Comparison of ENCODE assay signal across 18 cellular contexts in the genomic region with DNA sequence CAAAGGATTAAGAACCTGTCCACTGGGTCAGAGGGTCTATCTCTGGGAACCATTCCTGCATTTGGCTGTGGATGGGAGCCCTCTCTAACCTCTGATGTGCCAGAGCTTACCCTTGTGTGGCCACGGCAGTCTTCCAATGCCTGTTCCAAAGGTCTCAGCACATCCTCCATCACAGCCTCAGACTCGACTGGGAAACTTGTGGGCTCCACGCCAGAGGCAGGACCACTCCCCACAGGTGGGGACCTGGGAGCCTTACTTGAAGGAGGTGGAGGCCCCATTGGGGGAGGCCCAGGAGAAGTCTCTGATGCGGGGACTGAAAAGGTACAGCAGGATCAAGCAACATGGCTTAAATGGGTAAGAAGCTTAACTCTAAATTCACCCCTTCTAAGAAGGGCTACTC. TPM values are rescaled to one million over a fixed set of nuclear protein-coding genes. Genes with fewer than 3 reads are reported as not detected.
A peak's percentile ranks its signal among the peaks of the same experiment; 100 is the strongest.
DNase-seq lines count a peak whose midpoint lies in the region; ATAC-seq and TF ChIP-seq lines count a peak whose summit lies in the region.
"Had no signal": no experiment of that assay in that cellular context is flagged by ENCODE, and none has a peak within 500 bp of the region (broad histone marks: within the 10 kb centered on the region; RNA-seq: fewer than 3 reads in every experiment).

No MANE protein-coding gene starts in this region.

- no peaks in the 10 kb centered on the region for H3K27me3 ChIP-seq in stomach
- H3K27me3 ChIP-seq in esophagus muscularis mucosa = no peaks in the 10 kb centered on the region

- H3K4me3 Mint-ChIP-seq in activated naive CD8-positive, alpha-beta T cell = no peak overlapping the region
- H3K4me3 Mint-ChIP-seq in natural killer cell treated with Interleukin-12 subunit alpha and Interleukin-12 subunit beta and Interleukin-15 and Interleukin-18, amount 100 ng/mL, for 72 hours = no peak overlapping the region
- H3K4me3 Mint-ChIP-seq: HFFc6 had no signal

- H3K4me3 ChIP-seq in stomach (no peak overlapping the region), esophagus muscularis mucosa (no peak overlapping the region)
- H3K4me3 ChIP-seq: K562 had no signal

- TF ChIP-seq POLR2A in stomach (IDR thresholded peaks at IDR 0.05) (no peak), esophagus muscularis mucosa (IDR thresholded peaks at IDR 0.05; ENCODE audit: low read depth) (no peak)

- TF ChIP-seq CTCF in stomach (IDR thresholded peaks at IDR 0.05) = no peak
- TF ChIP-seq CTCF in esophagus muscularis mucosa (IDR thresholded peaks at IDR 0.05) = no peak

- H3K27ac Mint-ChIP-seq in activated naive CD4-positive, alpha-beta T cell treated with anti-CD3 and anti-CD28 coated beads, Interleukin-2, amount 50 U/mL, for 72 hours = peak overlapping the region; percentile 58 to 68
- H3K27ac Mint-ChIP-seq in activated naive CD8-positive, alpha-beta T cell = peak overlapping the region; percentile 80
- H3K27ac Mint-ChIP-seq in natural killer cell treated with Interleukin-12 subunit alpha and Interleukin-12 subunit beta and Interleukin-15 and Interleukin-18, amount 100 ng/mL, for 72 hours = peak overlapping the region; percentile 60 to 63

- intact Hi-C loops in stomach (cut with DNase I; ENCODE audit: low total_unique reads) (no loop called here), esophagus muscularis mucosa (cut with DNase I) (loop anchor here (5.0 kb wide), 1 partner anchor 85 kb away; the partner anchor contains the start of gene TMCO6)

- ATAC-seq in activated naive CD4-positive, alpha-beta T cell treated with anti-CD3 and anti-CD28 coated beads, Interleukin-2, amount 50 U/mL, for 72 hours = no peak
- ATAC-seq in natural killer cell treated with Interleukin-12 subunit alpha and Interleukin-12 subunit beta and Interleukin-15 and Interleukin-18, amount 100 ng/mL, for 72 hours = no peak
- ATAC-seq in GM18858 (IDR thresholded peaks at IDR 0.05; ENCODE audit: unreplicated experiment) = no peak
- ATAC-seq: K562, PC-3 had no signal

- 81 to 89% (median 83%) methylated on average over 4 of the region's 4 CpGs for WGBS in stomach, 5 donors
- WGBS in esophagus muscularis mucosa = 70% methylated on average over 2 of the region's 4 CpGs

- H3K36me3 ChIP-seq in stomach (peaks cover 26 to 36% (median 31%) of the 10 kb centered on the region in 4 donors), esophagus muscularis mucosa (peaks cover 5 to 36% (median 28%) of the 10 kb centered on the region in 4 donors)

- peaks cover 49 to 93% (median 76%) of the 10 kb centered on the region in 4 donors for H3K4me1 ChIP-seq in stomach
- H3K4me1 ChIP-seq in esophagus muscularis mucosa = peaks cover 65 to 72% (median 70%) of the 10 kb centered on the region in 4 donors

- H3K9me3 ChIP-seq in stomach (no peaks in the 10 kb centered on the region), esophagus muscularis mucosa (no peaks in the 10 kb centered on the region)

- peaks cover 75% of the 10 kb centered on the region for H3K4me1 Mint-ChIP-seq in activated naive CD8-positive, alpha-beta T cell (ENCODE audit: low read depth)
- peaks cover 63 to 68% of the 10 kb centered on the region in 2 donors for H3K4me1 Mint-ChIP-seq in natural killer cell treated with Interleukin-12 subunit alpha and Interleukin-12 subunit beta and Interleukin-15 and Interleukin-18, amount 100 ng/mL, for 72 hours (ENCODE audit: low read depth in 2 of 2)

- no peaks in the 10 kb centered on the region for H3K27me3 Mint-ChIP-seq in activated naive CD8-positive, alpha-beta T cell
- no peaks in the 10 kb centered on the region for H3K27me3 Mint-ChIP-seq in natural killer cell treated with Interleukin-12 subunit alpha and Interleukin-12 subunit beta and Interleukin-15 and Interleukin-18, amount 100 ng/mL, for 72 hours

- H3K9me3 Mint-ChIP-seq in activated naive CD4-positive, alpha-beta T cell treated with anti-CD3 and anti-CD28 coated beads, Interleukin-2, amount 50 U/mL, for 72 hours = peaks cover 0 to 3% of the 10 kb centered on the region in 2 donors
- no peaks in the 10 kb centered on the region for H3K9me3 Mint-ChIP-seq in activated naive CD8-positive, alpha-beta T cell (ENCODE audit: low read depth)
- H3K9me3 Mint-ChIP-seq in natural killer cell treated with Interleukin-12 subunit alpha and Interleukin-12 subunit beta and Interleukin-15 and Interleukin-18, amount 100 ng/mL, for 72 hours = no peaks in the 10 kb centered on the region
- H3K9me3 Mint-ChIP-seq: HFFc6 had no signal

- no peak for DNase-seq in activated naive CD4-positive, alpha-beta T cell treated with anti-CD3 and anti-CD28 coated beads, Interleukin-2, amount 50 U/mL, for 72 hours (ENCODE audit: low spot score in 2 of 2)
- no peak for DNase-seq in activated naive CD4-positive, alpha-beta T cell (lab: John Stamatoyannopoulos, UW)
- no peak for DNase-seq in natural killer cell treated with Interleukin-12 subunit alpha and Interleukin-12 subunit beta and Interleukin-15 and Interleukin-18, amount 100 ng/mL, for 72 hours (ENCODE audit: low spot score)
- DNase-seq in stomach (no peak), esophagus muscularis mucosa (ENCODE audit: extremely low spot score) (no peak), SW480 (ENCODE audit: low spot score) (no peak)
- DNase-seq: DMS 273 treated with DMSO at 0.1 percent for 48 hours; HFFc6; NCI-H1048; NCI-H345; NCI-H69; NK-92 treated with Interleukin-12 subunit alpha and Interleukin-12 subunit beta, amount 100 ng/mL, for 24 hours; PC-3 had no signal

- TF ChIP-seq EP300 in stomach (IDR thresholded peaks at IDR 0.05) = no peak
- no peak for TF ChIP-seq EP300 in esophagus muscularis mucosa (IDR thresholded peaks at IDR 0.05)

- H3K36me3 Mint-ChIP-seq in activated naive CD4-positive, alpha-beta T cell treated with anti-CD3 and anti-CD28 coated beads, Interleukin-2, amount 50 U/mL, for 72 hours = peaks cover 20 to 22% of the 10 kb centered on the region in 2 donors
- H3K36me3 Mint-ChIP-seq in activated naive CD8-positive, alpha-beta T cell = peaks cover 5% of the 10 kb centered on the region
- H3K36me3 Mint-ChIP-seq in natural killer cell treated with Interleukin-12 subunit alpha and Interleukin-12 subunit beta and Interleukin-15 and Interleukin-18, amount 100 ng/mL, for 72 hours = peaks cover 42% of the 10 kb centered on the region

- H3K27ac ChIP-seq in stomach = peak overlapping the region in 4 of 5 donors; percentile 30 to 99 (median 97)
- peak overlapping the region in 2 of 4 donors; percentile 93 to 98 for H3K27ac ChIP-seq in esophagus muscularis mucosa (replicated peaks in 1 of 4)

RNA-seq across cellular contexts. Expression of gene EIF4EBP3, which starts 4.4 kb away (rescaled TPM):
- total RNA-seq in activated naive CD4-positive, alpha-beta T cell treated with anti-CD3 and anti-CD28 coated beads, Interleukin-2, amount 50 U/mL, for 72 hours = 10 to 100 TPM; 13.0 to 14.8 TPM
- 1 to 10 TPM; 7.0 to 8.6 TPM for total RNA-seq in natural killer cell treated with Interleukin-12 subunit alpha and Interleukin-12 subunit beta and Interleukin-15 and Interleukin-18, amount 100 ng/mL, for 72 hours
- 10 to 100 TPM in 1 of 5 donors, 1 to 10 TPM in 4; 2.7 to 15.1 (median 8.1) TPM for total RNA-seq in stomach
- 10 to 100 TPM; 66.1 to 90.9 (median 80.2) TPM for polyA plus RNA-seq in stomach
- total RNA-seq in esophagus muscularis mucosa = 10 to 100 TPM in 1 of 4 donors, 1 to 10 TPM in 3; 7.8 to 25.3 (median 9.2) TPM
- total RNA-seq: Daoy, H4, PC-3 had no signal

RNA-seq across cellular contexts. Expression of gene SRA1, which starts 5.4 kb away (rescaled TPM):
- total RNA-seq in activated naive CD4-positive, alpha-beta T cell treated with anti-CD3 and anti-CD28 coated beads, Interleukin-2, amount 50 U/mL, for 72 hours = 10 to 100 TPM; 29.3 to 55.0 TPM
- total RNA-seq in natural killer cell treated with Interleukin-12 subunit alpha and Interleukin-12 subunit beta and Interleukin-15 and Interleukin-18, amount 100 ng/mL, for 72 hours = 10 to 100 TPM; 61.4 to 64.7 TPM
- 10 to 100 TPM in 3 of 5 donors, 1 to 10 TPM in 1, not detected in 1; 1.8 to 26.8 (median 22.9) TPM for total RNA-seq in stomach
- polyA plus RNA-seq in stomach = 10 to 100 TPM; 37.7 to 51.0 (median 39.7) TPM
- 10 to 100 TPM; 17.4 to 29.2 (median 24.7) TPM for total RNA-seq in esophagus muscularis mucosa

RNA-seq across cellular contexts. Expression of gene APBB3, which starts 12.5 kb away (rescaled TPM):
- 10 to 100 TPM; 36.6 to 38.1 TPM for total RNA-seq in activated naive CD4-positive, alpha-beta T cell treated with anti-CD3 and anti-CD28 coated beads, Interleukin-2, amount 50 U/mL, for 72 hours
- total RNA-seq in natural killer cell treated with Interleukin-12 subunit alpha and Interleukin-12 subunit beta and Interleukin-15 and Interleukin-18, amount 100 ng/mL, for 72 hours = 10 to 100 TPM; 12.8 to 25.8 TPM
- total RNA-seq in stomach (10 to 100 TPM in 3 of 5 donors, 1 to 10 TPM in 2; 5.4 to 40.8 (median 22.4) TPM), esophagus muscularis mucosa (10 to 100 TPM in 3 of 4 donors, 1 to 10 TPM in 1; 6.8 to 12.5 (median 11.8) TPM)
- 10 to 100 TPM in 2 of 3 donors, 1 to 10 TPM in 1; 9.8 to 29.8 (median 11.0) TPM for polyA plus RNA-seq in stomach

RNA-seq across cellular contexts. Expression of gene SLC35A4, which starts 12.8 kb away (rescaled TPM):
- total RNA-seq in activated naive CD4-positive, alpha-beta T cell treated with anti-CD3 and anti-CD28 coated beads, Interleukin-2, amount 50 U/mL, for 72 hours = 10 to 100 TPM; 62.5 to 70.3 TPM
- 10 to 100 TPM; 73.8 to 97.3 TPM for total RNA-seq in natural killer cell treated with Interleukin-12 subunit alpha and Interleukin-12 subunit beta and Interleukin-15 and Interleukin-18, amount 100 ng/mL, for 72 hours
- total RNA-seq in stomach = 10 to 100 TPM; 11.4 to 62.0 (median 43.0) TPM
- polyA plus RNA-seq in stomach = 10 to 100 TPM; 30.4 to 47.7 (median 41.7) TPM
- 10 to 100 TPM; 27.8 to 45.1 (median 36.6) TPM for total RNA-seq in esophagus muscularis mucosa
